Comparison of ENCODE assay signal across 15 cellular contexts in genomic region chr3:161217496-161217895, GRCh38. TPM values are rescaled to one million over a fixed set of nuclear protein-coding genes. Genes with fewer than 3 reads are reported as not detected.
DNase-seq lines count a peak whose midpoint lies in the region; ATAC-seq and TF ChIP-seq lines count a peak whose summit lies in the region.
"Had no signal": no experiment of that assay in that cellular context is flagged by ENCODE, and none has a peak within 500 bp of the region (broad histone marks: within the 10 kb centered on the region; RNA-seq: fewer than 3 reads in every experiment).

No MANE protein-coding gene starts in this region.

- no peak for TF ChIP-seq POLR2A in HCT116 (IDR thresholded peaks at IDR 0.05; ENCODE audit: borderline replicate concordance, extremely low read depth, insufficient read depth, insufficient read length)

- H3K9ac ChIP-seq in HCT116 (ENCODE audit: low read length): no peak overlapping the region

- H3K4me3 ChIP-seq in HCT116 (replicated peaks in 1 of 2; ENCODE audit: low read depth in 1 of 2, low read length in 2 of 2): no peak overlapping the region
- H3K4me3 ChIP-seq in hepatocyte: no peak overlapping the region
- H3K4me3 ChIP-seq: vagina had no signal

- H3K36me3 ChIP-seq in HCT116 (ENCODE audit: control insufficient read depth in 1 of 2, insufficient read depth in 2 of 2, low read length in 2 of 2) (no peaks in the 10 kb centered on the region), hepatocyte (replicated peaks; ENCODE audit: insufficient read depth, low read depth) (no peaks in the 10 kb centered on the region)
- H3K36me3 ChIP-seq: vagina had no signal

- H4K20me1 ChIP-seq in HCT116 (ENCODE audit: insufficient read depth) (no peaks in the 10 kb centered on the region), hepatocyte (ENCODE audit: insufficient read depth, poor library complexity, severe bottlenecking) (peaks cover 3% of the 10 kb centered on the region)

- H3K9me2 ChIP-seq in HCT116 (ENCODE audit: insufficient read depth) (no peaks in the 10 kb centered on the region), hepatocyte (replicated peaks; ENCODE audit: insufficient read depth) (no peaks in the 10 kb centered on the region)

- POLR2A ChIA-PET in HCT116 (lab: Charles Lee): no interaction called here

- H3K27ac ChIP-seq in HCT116 (ENCODE audit: low read depth, low read length): no peak overlapping the region
- H3K27ac ChIP-seq in hepatocyte: no peak overlapping the region
- H3K27ac ChIP-seq: vagina had no signal

- RAD21 ChIA-PET in HCT116 (lab: Charles Lee; ENCODE audit: low non-redundant PET in 1 of 2, low total read pairs in 2 of 2, uncharacterized antibody in 2 of 2, unreplicated experiment in 2 of 2): no interaction called here

- intact Hi-C loops in HCT116 (cut with micrococcal nuclease): no loop called here

- H3K79me2 ChIP-seq in HCT116 (ENCODE audit: insufficient read depth, low read length) (peaks cover 14% of the 10 kb centered on the region), hepatocyte (peaks cover 12% of the 10 kb centered on the region)

- WGBS in hepatocyte (ENCODE audit: low lambda C conversion rate, missing lambda C conversion rate): 69% methylated on average over 5 of the region's 5 CpGs

- TF ChIP-seq CTCF in HCT116 (IDR thresholded peaks at IDR 0.05 in 2 of 3, conservative IDR thresholded peaks at IDR 0.05 in 1 of 3; ENCODE audit: borderline replicate concordance in 1 of 3, insufficient read depth in 1 of 3, low read depth in 2 of 3, low read length in 2 of 3) (no peak), hepatocyte (IDR thresholded peaks at IDR 0.05; ENCODE audit: poor library complexity) (no peak)

- no TSS peak for BruUV-seq in HCT116 (replicated peaks; lab: Mats Ljungman, UMichigan)

- TF ChIP-seq RAD21 in HCT116 (IDR thresholded peaks at IDR 0.05; ENCODE audit: low read depth): no peak

- H2AFZ ChIP-seq in HCT116 (ENCODE audit: low read depth, low read length, poor library complexity, severe bottlenecking): peak overlapping the region; percentile 73
- H2AFZ ChIP-seq in hepatocyte: no peak overlapping the region

- ATAC-seq in HCT116: peak; percentile 16
- no peak for ATAC-seq in HG02623 (IDR thresholded peaks at IDR 0.05; ENCODE audit: unreplicated experiment)

- peak overlapping the region; percentile 57 for H3K4me2 ChIP-seq in HCT116 (ENCODE audit: low read length)
- H3K4me2 ChIP-seq in hepatocyte: no peak overlapping the region

- H3K27me3 ChIP-seq in HCT116 (ENCODE audit: insufficient read depth, low read length) (no peaks in the 10 kb centered on the region), hepatocyte (no peaks in the 10 kb centered on the region)
- H3K27me3 ChIP-seq: vagina had no signal

- CTCF ChIA-PET in HCT116 (lab: Charles Lee): no interaction called here

- H3K4me1 ChIP-seq in HCT116 (ENCODE audit: control insufficient read depth in 1 of 2, insufficient read depth in 2 of 2, low read length in 2 of 2): peaks cover 3 to 18% of the 10 kb centered on the region in 2 experiments
- H3K4me1 ChIP-seq in hepatocyte (ENCODE audit: insufficient read depth): peaks cover 4% of the 10 kb centered on the region

- DNase-seq in AG08395 (ENCODE audit: low spot score): peak; percentile 43
- peak; percentile 53 for DNase-seq in HCT116 (ENCODE audit: low read depth, low spot score)
- DNase-seq in SW480 (ENCODE audit: low spot score): peak; percentile 40
- peak; percentile 54 for DNase-seq in hepatocyte (ENCODE audit: low spot score)
- no peak for DNase-seq in NCI-H1092 (lab: John Stamatoyannopoulos, UW)
- DNase-seq in activated gamma-delta T cell treated with Interleukin-2 at 50 U/mL for 16 hours: no peak
- DNase-seq in activated CD8-positive, alpha-beta memory T cell treated with anti-CD3 and anti-CD28 coated beads, Interleukin-2, amount 50 U/mL, for 48 hours: no peak
- DNase-seq: activated CD4-positive, alpha-beta T cell treated with anti-CD3 and anti-CD28 coated beads for 1 hour; AML-193; NCI-H1417 treated with DMSO at 0.1 percent for 48 hours; NCI-H2227 treated with DMSO at 0.1 percent for 48 hours; nephron progenitor cell; SHP77 treated with DMSO at 0.1 percent for 48 hours had no signal

- no peaks in the 10 kb centered on the region for H3K9me3 ChIP-seq in HCT116 (ENCODE audit: control insufficient read depth in 1 of 2, insufficient read depth in 1 of 2, low read depth in 1 of 2, low read length in 2 of 2)
- no peaks in the 10 kb centered on the region for H3K9me3 ChIP-seq in hepatocyte (ENCODE audit: low read depth)
- H3K9me3 ChIP-seq: vagina had no signal

TF ChIP-seq in HCT116, 20 proteins besides CTCF, POLR2A, EP300 and RAD21:
- TF ChIP-seq ATF3 (IDR thresholded peaks at IDR 0.05) (no peak), TCF7L2 (IDR thresholded peaks at IDR 0.05; ENCODE audit: borderline replicate concordance, extremely low read depth, insufficient read depth, insufficient read length) (no peak), YY1 (IDR thresholded peaks at IDR 0.05; ENCODE audit: extremely low read depth, insufficient replicate concordance, low read depth, low read length) (peak; percentile 24), JUND (IDR thresholded peaks at IDR 0.05) (peak; percentile 63), FOSL1 (IDR thresholded peaks at IDR 0.05; ENCODE audit: low read depth) (peak; percentile 77)

RNA-seq across cellular contexts. Expression of gene NMD3, which starts 3.6 kb away (rescaled TPM):
- 85.2 TPM for total RNA-seq in HCT116 (2021; ENCODE audit: unreplicated experiment)
- 51.5 and 63.7 TPM in 2 replicates for polyA plus RNA-seq in HCT116 (2012)
- 52.5 and 57.2 TPM in 2 replicates for total RNA-seq in hepatocyte
- polyA plus RNA-seq in hepatocyte: 27.8 and 30.6 TPM in 2 replicates

Comparison
In these comparisons a context has a peak if more than half of its experiments do, and no peak if none do; other contexts are left out.
1. DNase-seq: peak in AG08395 (single experiment), HCT116 (single experiment), SW480 (single experiment) and hepatocyte (single experiment); none in NCI-H1092 (single experiment), activated gamma-delta T cell treated with Interleukin-2 at 50 U/mL for 16 hours (single experiment) and activated CD8-positive, alpha-beta memory T cell treated with anti-CD3 and anti-CD28 coated beads, Interleukin-2, amount 50 U/mL, for 48 hours (single experiment).